ENCODE assay signal across 9 cellular contexts in the genomic region with DNA sequence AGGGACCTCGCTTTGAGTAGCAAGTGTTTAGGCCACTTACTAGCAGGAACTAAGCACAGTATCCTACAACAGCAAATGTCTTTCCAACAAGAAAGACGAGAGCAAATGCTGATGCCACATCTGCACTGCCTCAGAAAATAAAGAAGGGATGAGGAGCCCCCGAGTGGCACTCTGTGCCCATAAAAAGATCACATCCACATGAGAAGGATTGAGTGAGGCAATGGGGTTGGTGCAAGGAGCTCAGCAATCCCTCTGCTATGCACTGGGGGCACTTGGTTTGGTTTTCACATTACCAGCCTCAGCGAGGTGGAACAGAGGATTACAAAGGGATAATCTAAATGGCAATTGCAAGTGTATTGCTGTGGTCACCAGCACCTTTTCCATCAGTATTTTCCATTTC.
A peak's percentile ranks its signal among the peaks of the same experiment; 100 is the strongest.
DNase-seq lines count a peak whose midpoint lies in the region; ATAC-seq, FAIRE-seq and TF ChIP-seq lines count a peak whose summit lies in the region.
"Had no signal": no experiment of that assay in that cellular context is flagged by ENCODE, and none has a peak within 500 bp of the region (broad histone marks: within the 10 kb centered on the region; RNA-seq: fewer than 3 reads in every experiment).

No MANE protein-coding gene starts in this region.

- H3K27ac Mint-ChIP-seq in activated naive CD4-positive, alpha-beta T cell treated with anti-CD3 and anti-CD28 coated beads for 36 hours: no peak overlapping the region
- H3K27ac Mint-ChIP-seq in activated naive CD4-positive, alpha-beta T cell treated with anti-CD3 and anti-CD28 coated beads, Interleukin-2, amount 50 U/mL, for 72 hours: no peak overlapping the region
- H3K27ac Mint-ChIP-seq in activated CD4-positive, alpha-beta T cell treated with anti-CD3 and anti-CD28 coated beads for 36 hours: no peak overlapping the region

- H4K20me1 ChIP-seq in Loucy (ENCODE audit: insufficient read depth, low read length, poor library complexity, severe bottlenecking): no peaks in the 10 kb centered on the region

- no peak overlapping the region for H3K4me2 ChIP-seq in Loucy (ENCODE audit: low read depth, low read length, poor library complexity, severe bottlenecking)

- H3K27me3 Mint-ChIP-seq in activated naive CD4-positive, alpha-beta T cell treated with anti-CD3 and anti-CD28 coated beads for 36 hours (ENCODE audit: low read depth): no peaks in the 10 kb centered on the region
- no peaks in the 10 kb centered on the region for H3K27me3 Mint-ChIP-seq in activated CD4-positive, alpha-beta T cell treated with anti-CD3 and anti-CD28 coated beads for 36 hours

- no peak overlapping the region for H3K9ac ChIP-seq in Loucy (ENCODE audit: low read depth, low read length, poor library complexity, severe bottlenecking)

- CTCF ChIA-PET in activated naive CD4-positive, alpha-beta T cell treated with anti-CD3 and anti-CD28 coated beads for 36 hours (lab: Charles Lee): interaction anchor here (0.6 kb wide), 1 partner anchor 392 kb away, joined by 3 read pairs; no protein-coding TSS in a partner anchor
- CTCF ChIA-PET in activated CD4-positive, alpha-beta T cell treated with anti-CD3 and anti-CD28 coated beads for 36 hours (lab: Charles Lee): interaction anchor here (0.5 kb wide), 1 partner anchor 196 kb away, joined by 3 read pairs; no protein-coding TSS in a partner anchor

- peak; percentile 4 for DNase-seq in activated naive CD4-positive, alpha-beta T cell treated with anti-CD3 and anti-CD28 coated beads for 36 hours
- DNase-seq in activated naive CD4-positive, alpha-beta T cell treated with anti-CD3 and anti-CD28 coated beads, Interleukin-2, amount 50 U/mL, for 72 hours (ENCODE audit: low spot score in 2 of 2): no peak
- DNase-seq in bronchial epithelial cell (ENCODE audit: low read depth) (peak; percentile 23), small intestine (peak; percentile 9), ovary (no peak), sigmoid colon (no peak)
- no peak for DNase-seq in activated CD4-positive, alpha-beta T cell treated with anti-CD3 and anti-CD28 coated beads for 36 hours

- WGBS in small intestine, 3 donors: 26 to 61% (median 39%) methylated on average over 4 of the region's 4 CpGs
- WGBS in ovary, 3 donors: 48 to 56% (median 51%) methylated on average over 4 of the region's 4 CpGs
- WGBS in sigmoid colon, 2 donors: 35 to 61% methylated on average over 4 of the region's 4 CpGs

- H3K27me3 ChIP-seq in Loucy (ENCODE audit: insufficient read depth, low read length, poor library complexity, severe bottlenecking) (no peaks in the 10 kb centered on the region), bronchial epithelial cell (ENCODE audit: control insufficient read depth, insufficient read depth, low read length) (no peaks in the 10 kb centered on the region), small intestine (ENCODE audit: control insufficient read depth in 2 of 2, insufficient read depth in 2 of 2, low read length in 2 of 2) (no peaks in the 10 kb centered on the region), ovary (no peaks in the 10 kb centered on the region), sigmoid colon (no peaks in the 10 kb centered on the region)

- H3K79me2 ChIP-seq in Loucy (ENCODE audit: insufficient read depth, low read length): no peaks in the 10 kb centered on the region

- H2AFZ ChIP-seq in Loucy (ENCODE audit: low read length): 0 out of 2 replicates have a peak overlapping the region, but pooled peaks have one; percentile 7

- POLR2A ChIA-PET in activated CD4-positive, alpha-beta T cell treated with anti-CD3 and anti-CD28 coated beads for 36 hours (lab: Charles Lee): no interaction called here

- no peak overlapping the region for H3K4me3 Mint-ChIP-seq in activated naive CD4-positive, alpha-beta T cell treated with anti-CD3 and anti-CD28 coated beads for 36 hours
- no peak overlapping the region for H3K4me3 Mint-ChIP-seq in activated CD4-positive, alpha-beta T cell treated with anti-CD3 and anti-CD28 coated beads for 36 hours

- peak; percentile 23 for FAIRE-seq in bronchial epithelial cell (lab: Jason Lieb, UNC)
- no peak for FAIRE-seq in small intestine (lab: Jason Lieb, UNC)
- FAIRE-seq: G401.6 had no signal

- TF ChIP-seq EP300 in ovary (IDR thresholded peaks at IDR 0.05): no peak
- TF ChIP-seq EP300 in sigmoid colon (IDR thresholded peaks at IDR 0.05): no peak

- H3K4me1 Mint-ChIP-seq in activated naive CD4-positive, alpha-beta T cell treated with anti-CD3 and anti-CD28 coated beads for 36 hours (ENCODE audit: low read depth): no peaks in the 10 kb centered on the region
- H3K4me1 Mint-ChIP-seq in activated CD4-positive, alpha-beta T cell treated with anti-CD3 and anti-CD28 coated beads for 36 hours: no peaks in the 10 kb centered on the region

- H3K27ac ChIP-seq in small intestine (ENCODE audit: low read depth in 1 of 2, low read length in 1 of 2) (no peak overlapping the region), ovary (no peak overlapping the region), sigmoid colon (no peak overlapping the region)

- intact Hi-C loops in activated naive CD4-positive, alpha-beta T cell treated with anti-CD3 and anti-CD28 coated beads for 36 hours (cut with micrococcal nuclease): no loop called here
- intact Hi-C loops in activated CD4-positive, alpha-beta T cell treated with anti-CD3 and anti-CD28 coated beads for 36 hours (cut with DNase I, micrococcal nuclease): no loop called here
- intact Hi-C loops in ovary (cut with DNase I) (no loop called here), sigmoid colon (cut with DNase I) (no loop called here)

- no peaks in the 10 kb centered on the region for H3K4me1 ChIP-seq in Loucy (ENCODE audit: insufficient read depth, low read length, poor library complexity, severe bottlenecking)
- no peaks in the 10 kb centered on the region for H3K4me1 ChIP-seq in small intestine (ENCODE audit: control insufficient read depth in 2 of 2, insufficient read depth in 1 of 2, low read depth in 1 of 2, low read length in 1 of 2)
- H3K4me1 ChIP-seq in ovary (ENCODE audit: insufficient read depth): no peaks in the 10 kb centered on the region
- no peaks in the 10 kb centered on the region for H3K4me1 ChIP-seq in sigmoid colon

- H3K36me3 ChIP-seq in Loucy (ENCODE audit: insufficient read depth, low read length) (no peaks in the 10 kb centered on the region), bronchial epithelial cell (ENCODE audit: control insufficient read depth, insufficient read depth, low read length) (no peaks in the 10 kb centered on the region), small intestine (ENCODE audit: control insufficient read depth in 2 of 2, insufficient read depth in 2 of 2, low read length in 2 of 2) (no peaks in the 10 kb centered on the region), ovary (no peaks in the 10 kb centered on the region), sigmoid colon (no peaks in the 10 kb centered on the region)

- no peaks in the 10 kb centered on the region for H3K9me2 ChIP-seq in Loucy (replicated peaks; ENCODE audit: low read depth, low read length)

- no peaks in the 10 kb centered on the region for H3K36me3 Mint-ChIP-seq in activated naive CD4-positive, alpha-beta T cell treated with anti-CD3 and anti-CD28 coated beads for 36 hours (ENCODE audit: low read depth)
- H3K36me3 Mint-ChIP-seq in activated naive CD4-positive, alpha-beta T cell treated with anti-CD3 and anti-CD28 coated beads, Interleukin-2, amount 50 U/mL, for 72 hours: peaks cover 0 to 5% of the 10 kb centered on the region in 2 donors
- no peaks in the 10 kb centered on the region for H3K36me3 Mint-ChIP-seq in activated CD4-positive, alpha-beta T cell treated with anti-CD3 and anti-CD28 coated beads for 36 hours (ENCODE audit: low read depth)

- H3K4me3 ChIP-seq in Loucy (ENCODE audit: low read length, poor library complexity, severe bottlenecking) (no peak overlapping the region), bronchial epithelial cell (ENCODE audit: low read depth, low read length) (no peak overlapping the region), small intestine (ENCODE audit: low read depth in 1 of 2, low read length in 2 of 2) (no peak overlapping the region), ovary (no peak overlapping the region), sigmoid colon (no peak overlapping the region)

- no peak for ATAC-seq in activated naive CD4-positive, alpha-beta T cell treated with anti-CD3 and anti-CD28 coated beads, Interleukin-2, amount 50 U/mL, for 72 hours
- ATAC-seq in activated CD4-positive, alpha-beta T cell treated with anti-CD3 and anti-CD28 coated beads for 36 hours: no peak

- peak; percentile 77 for TF ChIP-seq CTCF in Loucy (conservative IDR thresholded peaks at IDR 0.05; ENCODE audit: low read length)
- TF ChIP-seq CTCF in bronchial epithelial cell (IDR thresholded peaks at IDR 0.05; ENCODE audit: insufficient read depth, low read length, severe bottlenecking): peak; percentile 31
- TF ChIP-seq CTCF in ovary (IDR thresholded peaks at IDR 0.05): no peak
- no peak for TF ChIP-seq CTCF in sigmoid colon (IDR thresholded peaks at IDR 0.05)

- H3K9me3 Mint-ChIP-seq in activated naive CD4-positive, alpha-beta T cell treated with anti-CD3 and anti-CD28 coated beads for 36 hours: peaks cover 2% of the 10 kb centered on the region
- H3K9me3 Mint-ChIP-seq in activated naive CD4-positive, alpha-beta T cell treated with anti-CD3 and anti-CD28 coated beads, Interleukin-2, amount 50 U/mL, for 72 hours: peaks cover 0 to 11% of the 10 kb centered on the region in 2 donors
- H3K9me3 Mint-ChIP-seq in activated CD4-positive, alpha-beta T cell treated with anti-CD3 and anti-CD28 coated beads for 36 hours (ENCODE audit: low read depth): peaks cover 2% of the 10 kb centered on the region

- TF ChIP-seq POLR2A in ovary (IDR thresholded peaks at IDR 0.05): no peak
- no peak for TF ChIP-seq POLR2A in sigmoid colon (IDR thresholded peaks at IDR 0.05)

- no peaks in the 10 kb centered on the region for H3F3A ChIP-seq in Loucy (ENCODE audit: low read depth)

- H3K9me3 ChIP-seq in Loucy (ENCODE audit: insufficient read depth, low read depth, low read length) (no peaks in the 10 kb centered on the region), small intestine (ENCODE audit: control insufficient read depth, low read depth) (no peaks in the 10 kb centered on the region), ovary (no peaks in the 10 kb centered on the region), sigmoid colon (peaks cover 0 to 4% (median 3%) of the 10 kb centered on the region in 4 donors)

Comparison
In these comparisons a context has a peak if more than half of its experiments do, and no peak if none do; other contexts are left out.
1. DNase-seq: peak in activated naive CD4-positive, alpha-beta T cell treated with anti-CD3 and anti-CD28 coated beads for 36 hours (single experiment), bronchial epithelial cell (single experiment) and small intestine (single experiment); none in activated naive CD4-positive, alpha-beta T cell treated with anti-CD3 and anti-CD28 coated beads, Interleukin-2, amount 50 U/mL, for 72 hours (0 of 2), activated CD4-positive, alpha-beta T cell treated with anti-CD3 and anti-CD28 coated beads for 36 hours (single experiment), ovary (0 of 5) and sigmoid colon (single experiment).
2. CTCF ChIP-seq: peak in Loucy (single experiment) and bronchial epithelial cell (single experiment); none in ovary (0 of 3) and sigmoid colon (0 of 4).